In the genomic region with DNA sequence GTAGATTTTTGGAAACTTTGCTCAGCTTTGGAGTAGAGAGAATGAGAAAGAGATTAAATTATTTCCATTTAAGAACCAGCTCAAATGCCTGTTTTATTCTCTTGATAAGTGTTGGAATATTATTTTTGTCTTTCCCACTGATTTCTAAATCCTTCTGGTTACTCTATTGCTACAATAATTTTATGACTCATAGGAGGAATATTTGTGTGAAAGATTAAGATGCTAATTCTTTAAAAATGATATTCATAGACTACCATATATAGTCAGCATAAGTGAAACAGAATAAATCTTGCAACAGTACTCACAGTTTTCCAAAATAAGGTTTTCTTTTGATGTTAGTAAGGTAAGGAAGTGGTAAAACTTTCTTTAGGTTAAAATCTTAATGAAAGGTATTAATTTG, we compare ENCODE assay signal across 12 cellular contexts.
DNase-seq lines count a peak whose midpoint lies in the region; ATAC-seq and TF ChIP-seq lines count a peak whose summit lies in the region.
"Had no signal": no experiment of that assay in that cellular context is flagged by ENCODE, and none has a peak within 500 bp of the region (broad histone marks: within the 10 kb centered on the region; RNA-seq: fewer than 3 reads in every experiment).

No MANE protein-coding gene starts in this region.

- peaks cover 79% of the 10 kb centered on the region for H3K79me2 ChIP-seq in osteoblast (ENCODE audit: insufficient read depth, low read length)

- POLR2A ChIA-PET in AG04449 (lab: Yijun Ruan, JAX): interaction anchor here (0.7 to 1.2 kb wide), 3 partner anchors 15 to 160 kb away, joined by 3 to 5 read pairs (median 3); no protein-coding TSS in a partner anchor

- no peaks in the 10 kb centered on the region for H3K27me3 ChIP-seq in osteoblast (ENCODE audit: insufficient read depth, low read length)
- H3K27me3 ChIP-seq: SJSA1 had no signal

- no peaks in the 10 kb centered on the region for H3K36me3 ChIP-seq in SK-N-MC (ENCODE audit: insufficient read depth, low read length)
- peaks cover 21% of the 10 kb centered on the region for H3K36me3 ChIP-seq in osteoblast (ENCODE audit: insufficient read depth, low read length)
- H3K36me3 ChIP-seq: BE2C had no signal

- DNase-seq in AG04449 (ENCODE audit: low read depth, low spot score): peak; percentile 63
- DNase-seq in SK-N-MC (ENCODE audit: low read depth, low spot score): no peak
- peak; percentile 89 for DNase-seq in fibroblast of pulmonary artery (ENCODE audit: low read depth)
- DNase-seq in osteoblast (ENCODE audit: insufficient read length, low spot score, missing footprints): peak; percentile 58
- no peak for DNase-seq in NCI-H187 treated with DMSO at 0.1 percent for 48 hours (lab: John Stamatoyannopoulos, UW)
- no peak for DNase-seq in DMS53 (lab: John Stamatoyannopoulos, UW)
- DNase-seq: activated naive CD4-positive, alpha-beta T cell treated with Interleukin-2 at 50 U/mL for 16 hours; BE2C; NCI-H2029 treated with DMSO at 0.1 percent for 48 hours had no signal

- CTCF ChIA-PET in AG04449 (lab: Yijun Ruan, JAX): interaction anchor here (1.6 to 2.1 kb wide), 2 partner anchors 9 to 163 kb away, joined by 4 to 7 read pairs; no protein-coding TSS in a partner anchor

- H3K27ac ChIP-seq in SK-N-MC: peak overlapping the region; percentile 79
- peak overlapping the region; percentile 95 for H3K27ac ChIP-seq in osteoblast (ENCODE audit: low read depth, low read length)
- H3K27ac ChIP-seq: SJSA1 had no signal

- TF ChIP-seq CTCF in AG04449 (IDR thresholded peaks at IDR 0.05; ENCODE audit: insufficient read depth, low read length, missing control alignments) (no peak), fibroblast of pulmonary artery (IDR thresholded peaks at IDR 0.05; ENCODE audit: low read length, missing control alignments) (no peak), osteoblast (IDR thresholded peaks at IDR 0.05; ENCODE audit: extremely low read depth, low read depth, low read length) (no peak)

- H3K9ac ChIP-seq in SK-N-MC (ENCODE audit: insufficient read length): peak overlapping the region; percentile 22

- H3K4me3 ChIP-seq in AG04449 (ENCODE audit: low read depth, low read length) (no peak overlapping the region), SK-N-MC (0 out of 2 replicates have a peak overlapping the region, but pooled peaks have one; percentile 3), fibroblast of pulmonary artery (replicated peaks; ENCODE audit: low read depth, low read length) (peak overlapping the region; percentile 23), osteoblast (ENCODE audit: insufficient read depth, low read length) (peak overlapping the region; percentile 44)
- H3K4me3 ChIP-seq: SJSA1 had no signal

- no peaks in the 10 kb centered on the region for H3K9me3 ChIP-seq in SK-N-MC (ENCODE audit: low read depth, low read length)
- H3K9me3 ChIP-seq in osteoblast (ENCODE audit: low read depth, low read length): no peaks in the 10 kb centered on the region
- H3K9me3 ChIP-seq: BE2C, SJSA1 had no signal

- no peak overlapping the region for H2AFZ ChIP-seq in osteoblast (ENCODE audit: low read length)

- ATAC-seq in HG02970 (IDR thresholded peaks at IDR 0.05; ENCODE audit: low FRiP score, unreplicated experiment) (no peak), GM21619 (IDR thresholded peaks at IDR 0.05; ENCODE audit: unreplicated experiment) (no peak)

- H3K4me2 ChIP-seq in osteoblast (ENCODE audit: insufficient read depth, low read length): peak overlapping the region; percentile 51

- peaks cover 50% of the 10 kb centered on the region for H3K4me1 ChIP-seq in osteoblast (ENCODE audit: insufficient read depth, low read length)
- H3K4me1 ChIP-seq: BE2C, SJSA1 had no signal

- H4K20me1 ChIP-seq in osteoblast (ENCODE audit: insufficient read depth, low read length): no peaks in the 10 kb centered on the region

Comparison
In these comparisons a context has a peak if more than half of its experiments do, and no peak if none do; other contexts are left out.
1. DNase-seq: peak in AG04449 (single experiment), fibroblast of pulmonary artery (single experiment) and osteoblast (single experiment); none in SK-N-MC (single experiment), NCI-H187 treated with DMSO at 0.1 percent for 48 hours (single experiment) and DMS53 (single experiment).